9 cellular contexts compared by ENCODE assay signal in the genomic region with DNA sequence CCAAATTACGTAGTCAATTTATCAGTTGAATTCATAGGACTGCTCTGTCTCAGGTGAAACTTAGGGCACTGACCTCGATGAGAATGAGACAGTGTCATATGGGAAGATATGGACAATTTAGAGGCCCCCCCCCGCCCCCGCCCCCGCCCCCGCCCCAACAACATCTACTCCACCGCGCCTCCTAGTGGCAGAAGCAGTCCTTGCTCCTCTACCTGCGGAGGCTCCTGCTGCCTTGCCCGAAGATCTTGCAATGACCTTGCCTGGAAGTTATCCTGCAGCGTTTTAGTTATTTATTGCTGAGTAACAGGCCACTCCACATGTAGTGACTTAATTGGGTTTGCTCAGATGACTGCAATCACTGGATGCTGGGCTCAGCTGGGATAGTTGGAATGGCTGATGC. TPM values are rescaled to one million over a fixed set of nuclear protein-coding genes. Genes with fewer than 3 reads are reported as not detected.
DNase-seq lines count a peak whose midpoint lies in the region; ATAC-seq and TF ChIP-seq lines count a peak whose summit lies in the region.
"Had no signal": no experiment of that assay in that cellular context is flagged by ENCODE, and none has a peak within 500 bp of the region (broad histone marks: within the 10 kb centered on the region; RNA-seq: fewer than 3 reads in every experiment).

No MANE protein-coding gene starts in this region.

- H3K27ac ChIP-seq in RWPE1 = peak overlapping the region; percentile 46; the same call in 1 of the 2 replicates
- H3K27ac ChIP-seq: SK-N-MC had no signal

- CTCF ChIA-PET in RWPE1 (lab: Yijun Ruan, JAX) = interaction anchor here (0.5 to 0.7 kb wide), 4 partner anchors 29 to 924 kb away, joined by 3 to 5 read pairs (median 4); partner anchors contain the start of gene MAP6

- DNase-seq in GM12865 (ENCODE audit: low read depth) = no peak
- peak; percentile 52 for DNase-seq in RWPE1 (ENCODE audit: low spot score)
- DNase-seq in adipocyte (ENCODE audit: low read depth) = peak; percentile 75
- peak in 1 of 2 donors; percentile 69 for DNase-seq in left colon
- DNase-seq in stimulated activated naive CD4-positive, alpha-beta T cell treated with Interleukin-2 at 50 U/mL for 16 hours (lab: John Stamatoyannopoulos, UW) = peak; percentile 58
- no peak for DNase-seq in DMS153 treated with DMSO at 0.1 percent for 48 hours (lab: John Stamatoyannopoulos, UW; ENCODE audit: unreplicated experiment)
- DNase-seq in dedifferentiated amniotic fluid mesenchymal stem cell (ENCODE audit: extremely low spot score) = no peak

- ATAC-seq in left colon (peak; percentile 62), HG03432 (IDR thresholded peaks at IDR 0.05; ENCODE audit: unreplicated experiment) (no peak)

- peaks cover 20% of the 10 kb centered on the region for H3K36me3 ChIP-seq in adipocyte (ENCODE audit: control insufficient read depth, insufficient read depth, low read length, severe bottlenecking)

- TF ChIP-seq CTCF in GM12865 (IDR thresholded peaks at IDR 0.05; ENCODE audit: insufficient read depth, low read depth, low read length, missing control alignments) (peak; percentile 31), RWPE1 (conservative IDR thresholded peaks at IDR 0.05; ENCODE audit: low read depth) (no peak; the same call in 1 of the 2 replicates)

- H3K4me3 ChIP-seq in GM12865 (ENCODE audit: low read depth, low read length) = no peak overlapping the region
- no peak overlapping the region for H3K4me3 ChIP-seq in adipocyte (ENCODE audit: low read length)
- H3K4me3 ChIP-seq: SK-N-MC had no signal

- no peaks in the 10 kb centered on the region for H3K27me3 ChIP-seq in adipocyte (replicated peaks; ENCODE audit: control insufficient read depth, insufficient read depth, low read length)

- POLR2A ChIA-PET in RWPE1 (lab: Yijun Ruan, JAX; ENCODE audit: low non-redundant PET) = no interaction called here

- H3K9ac ChIP-seq in adipocyte (ENCODE audit: low read length) = no peak overlapping the region

- intact Hi-C loops in left colon (cut with DNase I, micrococcal nuclease) = no loop called here

- H3K4me1 ChIP-seq in adipocyte (ENCODE audit: control insufficient read depth, insufficient read depth, low read length) = peaks cover 3% of the 10 kb centered on the region

- no peaks in the 10 kb centered on the region for H3K9me3 ChIP-seq in adipocyte (ENCODE audit: control insufficient read depth, low read length)

RNA-seq across cellular contexts. Expression of gene SERPINH1, which starts 15.1 kb away (rescaled TPM):
- 10 to 100 TPM; 24.0 to 41.5 TPM for total RNA-seq in left colon

RNA-seq across cellular contexts. Expression of gene GDPD5, which starts 51.5 kb away (rescaled TPM):
- 1 to 10 TPM; 3.3 to 4.0 TPM for total RNA-seq in left colon

Comparison
In these comparisons a context has a peak if more than half of its experiments do, and no peak if none do; other contexts are left out.
1. DNase-seq: peak in RWPE1 (single experiment), adipocyte (single experiment) and stimulated activated naive CD4-positive, alpha-beta T cell treated with Interleukin-2 at 50 U/mL for 16 hours (single experiment); none in GM12865 (single experiment), DMS153 treated with DMSO at 0.1 percent for 48 hours (single experiment) and dedifferentiated amniotic fluid mesenchymal stem cell (single experiment).